1 cellular context compared by ENCODE assay signal in genomic region chr12:53344824-53345485, GRCh38.
TF ChIP-seq lines count a peak whose summit lies in the region.

No MANE protein-coding gene starts in this region.

TF ChIP-seq in HepG2, 621 proteins besides CTCF, POLR2A, EP300 and RAD21 (continued from another document):
- peak; percentile 66 for TF ChIP-seq XRCC5 (optimal IDR thresholded peaks at IDR 0.05; ENCODE audit: low read length)
- no peak for TF ChIP-seq GATAD1 (CRISPR knock-in tag; IDR thresholded peaks at IDR 0.05)
- peak; percentile 15; the same call in 1 of the 2 replicates for TF ChIP-seq FOXO1 (CRISPR knock-in tag; IDR thresholded peaks at IDR 0.05)
- peak; percentile 44; the same call in 1 of the 2 replicates for TF ChIP-seq ZNF768 (CRISPR knock-in tag; IDR thresholded peaks at IDR 0.05)
- TF ChIP-seq NR2F6 (IDR thresholded peaks at IDR 0.05), result peak; percentile 54; the same call in 1 of the 2 replicates
- TF ChIP-seq NR2F6 (CRISPR knock-in tag; IDR thresholded peaks at IDR 0.05), result peak; percentile 54; the same call in 1 of the 2 replicates
- peak; percentile 33; the same call in 1 of the 2 replicates for TF ChIP-seq ZNF331 (CRISPR knock-in tag; IDR thresholded peaks at IDR 0.05)
- no peak for TF ChIP-seq KLF9 (CRISPR knock-in tag; IDR thresholded peaks at IDR 0.05; ENCODE audit: low read depth)
- TF ChIP-seq SP1 (IDR thresholded peaks at IDR 0.05), result no peak
- peak; percentile 45; the same call in 1 of the 2 replicates for TF ChIP-seq SP1 (CRISPR knock-in tag; IDR thresholded peaks at IDR 0.05)
- no peak for TF ChIP-seq ARID5B (CRISPR knock-in tag; IDR thresholded peaks at IDR 0.05)
- peak; percentile 36; the same call in 1 of the 2 replicates for TF ChIP-seq HDAC2 (CRISPR knock-in tag; IDR thresholded peaks at IDR 0.05)
- TF ChIP-seq ADNP (CRISPR knock-in tag; IDR thresholded peaks at IDR 0.05), result no peak
- TF ChIP-seq TFAP4 (IDR thresholded peaks at IDR 0.05; ENCODE audit: borderline replicate concordance, low read depth), result peak; percentile 92
- TF ChIP-seq SAFB2 (CRISPR knock-in tag; IDR thresholded peaks at IDR 0.05; ENCODE audit: borderline replicate concordance, low read depth), result 0 out of 2 replicates have a peak, but pooled peaks have one; percentile 67
- no peak for TF ChIP-seq ZFP36L1 (CRISPR knock-in tag; IDR thresholded peaks at IDR 0.05)
- TF ChIP-seq ZNF263 (CRISPR knock-in tag; IDR thresholded peaks at IDR 0.05), result 0 out of 2 replicates have a peak, but pooled peaks have one; percentile 11
- no peak for TF ChIP-seq ZXDC (CRISPR knock-in tag; IDR thresholded peaks at IDR 0.05)
- 0 out of 2 replicates have a peak, but pooled peaks have one; percentile 22 for TF ChIP-seq ZBTB7A (CRISPR knock-in tag; IDR thresholded peaks at IDR 0.05)
- TF ChIP-seq SRSF9 (IDR thresholded peaks at IDR 0.05; ENCODE audit: borderline replicate concordance, insufficient read depth, low read depth, low read length, poor library complexity, severe bottlenecking), result no peak
- TF ChIP-seq THAP8 (CRISPR knock-in tag; IDR thresholded peaks at IDR 0.05; ENCODE audit: borderline replicate concordance), result 0 out of 2 replicates have a peak, but pooled peaks have one; percentile 40
- 0 out of 2 replicates have a peak, but pooled peaks have one; percentile 19 for TF ChIP-seq HOMEZ (CRISPR knock-in tag; IDR thresholded peaks at IDR 0.05; ENCODE audit: low read depth)
- TF ChIP-seq TARDBP (CRISPR knock-in tag; IDR thresholded peaks at IDR 0.05), result 0 out of 2 replicates have a peak, but pooled peaks have one; percentile 20
